In genomic region chr11:41461057-41461681, GRCh38 we compare ENCODE assay signal across 8 cellular contexts. TPM values are rescaled to one million over a fixed set of nuclear protein-coding genes. Genes with fewer than 3 reads are reported as not detected.
DNase-seq lines count a peak whose midpoint lies in the region; ATAC-seq and TF ChIP-seq lines count a peak whose summit lies in the region.

No MANE protein-coding gene starts in this region.

- no peak overlapping the region for H3K27ac Mint-ChIP-seq in CD14-positive monocyte

- H3K4me1 Mint-ChIP-seq in CD14-positive monocyte = no peaks in the 10 kb centered on the region

- peak; percentile 69 for TF ChIP-seq CTCF in CD14-positive monocyte (IDR thresholded peaks at IDR 0.05)
- TF ChIP-seq CTCF in WERI-Rb-1 (IDR thresholded peaks at IDR 0.05; ENCODE audit: low read depth, low read length) = peak; percentile 31; the same call in 1 of the 2 replicates
- peak; percentile 81 for TF ChIP-seq CTCF in liver (IDR thresholded peaks at IDR 0.05; ENCODE audit: low read depth, low read length, missing input control)

- no peak overlapping the region for H3K9ac ChIP-seq in liver (ENCODE audit: low read depth in 1 of 2, low read length in 2 of 2)

- no peak overlapping the region for H3K27ac ChIP-seq in WERI-Rb-1
- no peak overlapping the region for H3K27ac ChIP-seq in liver (ENCODE audit: low read depth in 1 of 2, low read length in 2 of 2)

- no peaks in the 10 kb centered on the region for H3K9me3 Mint-ChIP-seq in CD14-positive monocyte

- CTCF ChIA-PET in HEK293T (lab: Yijun Ruan, JAX) = interaction anchor here (0.6 to 1.7 kb wide), 3 partner anchors 15 to 1064 kb away, joined by 4 to 6 read pairs (median 6); no protein-coding TSS in a partner anchor

- peak; percentile 52 for ATAC-seq in HG02623 (IDR thresholded peaks at IDR 0.05; ENCODE audit: unreplicated experiment)
- ATAC-seq in Right ventricle myocardium inferior = no peak

- no peaks in the 10 kb centered on the region for H3K36me3 Mint-ChIP-seq in CD14-positive monocyte

- intact Hi-C loops in CD14-positive monocyte (cut with micrococcal nuclease) = no loop called here
- intact Hi-C loops in Right ventricle myocardium inferior (cut with DNase I) = loop anchor here (10.0 kb wide), 1 partner anchor 1064 kb away; no protein-coding TSS in a partner anchor

- TF ChIP-seq RAD21 in liver (IDR thresholded peaks at IDR 0.05) = peak; percentile 62 to 73

- no peaks in the 10 kb centered on the region for H3K36me3 ChIP-seq in WERI-Rb-1
- no peaks in the 10 kb centered on the region for H3K36me3 ChIP-seq in liver (ENCODE audit: control insufficient read depth in 4 of 4, insufficient read depth in 3 of 4, low read depth in 1 of 4, low read length in 3 of 4)

- H3K27me3 ChIP-seq in WERI-Rb-1 (ENCODE audit: insufficient read depth, low read depth, severe bottlenecking) = no peaks in the 10 kb centered on the region
- H3K27me3 ChIP-seq in liver (ENCODE audit: control insufficient read depth in 4 of 4, insufficient read depth in 4 of 4, low read length in 3 of 4) = peaks cover 0 to 6% (median 1%) of the 10 kb centered on the region in 4 donors

- peaks cover 12 to 20% (median 16%) of the 10 kb centered on the region in 3 donors for H3K27me3 Mint-ChIP-seq in CD14-positive monocyte (ENCODE audit: low read depth in 3 of 3)

- POLR2A ChIA-PET in HEK293T (lab: Yijun Ruan, JAX) = no interaction called here

- H3K4me3 ChIP-seq in WERI-Rb-1 (ENCODE audit: low read depth, low read length) (no peak overlapping the region), liver (ENCODE audit: low read depth in 1 of 3, low read length in 3 of 3) (no peak overlapping the region)

- 4% methylated on average over 1 of the region's 1 CpG for WGBS in liver

- DNase-seq in CD14-positive monocyte (ENCODE audit: low spot score) (no peak), WERI-Rb-1 (no peak), hippocampal formation (lab: John Stamatoyannopoulos, UW) (no peak), Right ventricle myocardium inferior (ENCODE audit: missing footprints) (no peak), HEK293T (ENCODE audit: extremely low spot score) (no peak)
- no peak for DNase-seq in activated CD4-positive, alpha-beta T cell treated with anti-CD3 and anti-CD28 coated beads, Interleukin-2, amount 50 U/mL, for 4 hours

- H3K4me1 ChIP-seq in liver (ENCODE audit: control insufficient read depth in 4 of 4, insufficient read depth in 4 of 4, low read length in 3 of 4) = no peaks in the 10 kb centered on the region

- peaks cover 3% of the 10 kb centered on the region for H3K9me3 ChIP-seq in WERI-Rb-1 (ENCODE audit: severe bottlenecking)
- H3K9me3 ChIP-seq in liver (ENCODE audit: control insufficient read depth in 4 of 4, low read length in 3 of 4) = no peaks in the 10 kb centered on the region

- no peak overlapping the region for H3K4me3 Mint-ChIP-seq in CD14-positive monocyte

TF ChIP-seq in liver, 16 proteins besides CTCF, POLR2A, EP300 and RAD21 (continues in another document):
- TF ChIP-seq SP1 (IDR thresholded peaks at IDR 0.05) (no peak), HNF4G (IDR thresholded peaks at IDR 0.05) (no peak), ZBTB33 (IDR thresholded peaks at IDR 0.05) (no peak), TAF1 (conservative IDR thresholded peaks at IDR 0.05) (no peak), EGR1 (IDR thresholded peaks at IDR 0.05; ENCODE audit: low read depth in 2 of 2) (no peak), REST (IDR thresholded peaks at IDR 0.05) (no peak)

TF ChIP-seq in HEK293T, 16 proteins besides CTCF, POLR2A, EP300 and RAD21:
- TF ChIP-seq ZNF384 (IDR thresholded peaks at IDR 0.05) = no peak
- no peak for TF ChIP-seq SUZ12 (IDR thresholded peaks at IDR 0.05)
- no peak for TF ChIP-seq CTBP1 (IDR thresholded peaks at IDR 0.05; ENCODE audit: borderline replicate concordance)
- TF ChIP-seq FOXA1 (IDR thresholded peaks at IDR 0.05) = no peak
- TF ChIP-seq PKNOX1 (IDR thresholded peaks at IDR 0.05) = no peak
- no peak for TF ChIP-seq SP1 (IDR thresholded peaks at IDR 0.05)
- TF ChIP-seq ELF4 (IDR thresholded peaks at IDR 0.05) = no peak
- TF ChIP-seq FOXK2 (IDR thresholded peaks at IDR 0.05) = no peak
- no peak for TF ChIP-seq ARNT (IDR thresholded peaks at IDR 0.05)
- no peak for TF ChIP-seq FOXM1 (IDR thresholded peaks at IDR 0.05; ENCODE audit: borderline replicate concordance)
- TF ChIP-seq LEF1 (IDR thresholded peaks at IDR 0.05; ENCODE audit: borderline replicate concordance) = no peak
- no peak for TF ChIP-seq TARDBP (IDR thresholded peaks at IDR 0.05)

RNA-seq across cellular contexts. Expression of gene LRRC4C, which starts 1.7 kb away (rescaled TPM):
- not detected for polyA plus RNA-seq in CD14-positive monocyte
- total RNA-seq in liver = under 1 TPM; 0.42 to 0.93 TPM
- under 1 TPM; 0.10 to 0.18 TPM for polyA plus RNA-seq in liver
- 1.0 TPM for total RNA-seq in Right ventricle myocardium inferior

Comparison
In these comparisons a context has a peak if more than half of its experiments do, and no peak if none do; other contexts are left out.
1. CTCF ChIP-seq: peak in every context shown above with its lines; median percentile 81 in liver; 69 in CD14-positive monocyte; 31 in WERI-Rb-1.